ENCODE assay signal across 8 cellular contexts in the genomic region with DNA sequence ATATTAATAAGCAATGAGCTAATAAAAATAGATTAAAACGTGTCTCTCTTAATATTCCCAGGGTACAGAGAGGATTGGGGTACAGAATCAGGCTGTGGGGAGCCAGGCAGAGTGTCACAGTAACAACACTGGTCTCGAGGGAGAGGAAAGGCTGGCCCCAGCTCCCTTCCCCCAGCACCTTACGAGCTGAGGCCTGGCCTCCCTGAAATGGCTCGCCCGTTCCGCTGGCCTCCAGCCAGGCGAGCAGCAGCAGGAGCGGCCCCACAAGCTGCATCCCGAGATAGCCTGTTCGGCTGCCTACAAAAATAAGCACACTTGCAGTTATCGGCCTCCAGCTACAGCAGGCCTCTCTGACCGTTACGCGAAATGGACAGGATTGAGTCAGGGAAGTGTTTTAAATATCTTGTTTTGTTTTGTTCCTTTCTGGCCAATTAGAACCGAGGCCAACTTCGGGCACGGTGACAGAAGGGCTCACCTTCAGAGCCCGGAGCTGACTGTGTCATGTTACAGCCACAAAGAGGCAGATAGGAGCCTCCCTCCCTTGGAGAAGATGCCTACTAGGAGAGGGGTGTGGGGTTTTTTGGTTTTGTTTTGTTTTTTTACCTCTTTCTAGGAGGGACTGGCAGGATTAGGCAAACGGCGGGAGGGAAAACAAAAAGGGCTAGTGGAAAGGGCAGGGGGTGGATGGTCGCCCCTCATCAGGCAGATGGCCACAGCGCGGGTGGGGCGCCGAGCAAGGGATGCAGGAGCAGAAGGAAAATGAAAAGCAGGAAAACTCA. TPM values are rescaled to one million over a fixed set of nuclear protein-coding genes. Genes with fewer than 3 reads are reported as not detected.
DNase-seq lines count a peak whose midpoint lies in the region; ATAC-seq and TF ChIP-seq lines count a peak whose summit lies in the region.

No MANE protein-coding gene starts in this region.

- TF ChIP-seq POLR2A in spleen (IDR thresholded peaks at IDR 0.05) = peak in 1 of 3 donors; percentile 21

- TF ChIP-seq CTCF in choroid plexus epithelial cell (conservative IDR thresholded peaks at IDR 0.05; ENCODE audit: low read depth, low read length) (no peak), spleen (IDR thresholded peaks at IDR 0.05 in 8 of 11, conservative IDR thresholded peaks at IDR 0.05 in 3 of 11) (no peak)

- peak; percentile 16 for ATAC-seq in left colon
- ATAC-seq in GM18861 (IDR thresholded peaks at IDR 0.05; ENCODE audit: unreplicated experiment) = no peak
- no peak for ATAC-seq in HG03175 (IDR thresholded peaks at IDR 0.05; ENCODE audit: unreplicated experiment)

- H3K9me3 ChIP-seq in spleen = no peaks in the 10 kb centered on the region

- H3K36me3 ChIP-seq in spleen = no peaks in the 10 kb centered on the region

- H3K4me1 ChIP-seq in spleen = peaks cover 51 to 80% (median 71%) of the 10 kb centered on the region in 6 donors

- peak; percentile 57 for DNase-seq in CD1c-positive myeloid dendritic cell (ENCODE audit: extremely low spot score)
- peak; percentile 95 for DNase-seq in HT-29 (ENCODE audit: low spot score)
- DNase-seq in NOMO-1 treated with dmso at 0.1 percent for 144 hours (lab: John Stamatoyannopoulos, UW; ENCODE audit: unreplicated experiment) = peak; percentile 53
- peak; percentile 98 for DNase-seq in choroid plexus epithelial cell (ENCODE audit: low read depth)
- DNase-seq in left colon = peak; percentile 78 to 83
- DNase-seq in spleen = peak; percentile 90

- H3K27me3 ChIP-seq in spleen (replicated peaks in 1 of 7) = no peaks in the 10 kb centered on the region

- H3K4me3 ChIP-seq in choroid plexus epithelial cell (ENCODE audit: low read depth, low read length) (peak overlapping the region; percentile 8), spleen (peak overlapping the region in 4 of 8 donors; percentile 1 to 53 (median 9))

- intact Hi-C loops in left colon (cut with DNase I, micrococcal nuclease) = no loop called here
- intact Hi-C loops in spleen (cut with DNase I; ENCODE audit: low total_unique reads) = no loop called here

- peak overlapping the region; percentile 96 to 99 (median 98) for H3K27ac ChIP-seq in spleen

- WGBS in spleen, 5 donors = 19 to 29% (median 27%) methylated on average over 25 of the region's 25 CpGs

RNA-seq across cellular contexts. Expression of a gene that starts 4.2 kb away (rescaled TPM):
- 30.9 and 35.6 TPM in 2 replicates for total RNA-seq in HT-29 (2014; rRNA removed; shearing (Covaris generic))
- 10 to 100 TPM; 42.8 to 48.4 TPM for total RNA-seq in left colon
- total RNA-seq in spleen = 10 to 100 TPM; 30.3 to 64.0 (median 56.0) TPM
- polyA plus RNA-seq in spleen = 10 to 100 TPM; 12.5 to 16.8 (median 15.6) TPM
